In genomic region chrX:72245461-72246089, GRCh38 we compare ENCODE assay signal across 8 cellular contexts. TPM values are rescaled to one million over a fixed set of nuclear protein-coding genes. Genes with fewer than 3 reads are reported as not detected.
DNase-seq lines count a peak whose midpoint lies in the region; ATAC-seq, FAIRE-seq and TF ChIP-seq lines count a peak whose summit lies in the region.

No MANE protein-coding gene starts in this region.

- POLR2A ChIA-PET in CD8-positive, alpha-beta memory T cell (lab: Charles Lee) = interaction anchor here (1.0 kb wide), 1 partner anchor 32 kb away, joined by 3 read pairs; the partner anchor contains the start of gene RPS4X
- POLR2A ChIA-PET in activated CD8-positive, alpha-beta T cell treated with anti-CD3 and anti-CD28 coated beads for 36 hours (lab: Charles Lee) = interaction anchor here (3.1 kb wide), 1 partner anchor 31 kb away, joined by 10 read pairs; the partner anchor contains the start of gene RPS4X
- POLR2A ChIA-PET in endothelial cell of umbilical vein (lab: Charles Lee) = interaction anchor here (1.6 kb wide), 1 partner anchor 31 kb away, joined by 9 read pairs; the partner anchor contains the start of gene RPS4X
- POLR2A ChIA-PET in naive thymus-derived CD4-positive, alpha-beta T cell (lab: Charles Lee) = no interaction called here

- no peaks in the 10 kb centered on the region for H3K9me3 Mint-ChIP-seq in CD8-positive, alpha-beta memory T cell
- no peaks in the 10 kb centered on the region for H3K9me3 Mint-ChIP-seq in activated CD8-positive, alpha-beta T cell treated with anti-CD3 and anti-CD28 coated beads for 36 hours
- H3K9me3 Mint-ChIP-seq in naive thymus-derived CD4-positive, alpha-beta T cell = peaks cover 0 to 1% (median 0%) of the 10 kb centered on the region in 11 donors

- TF ChIP-seq CTCF in activated CD8-positive, alpha-beta T cell treated with anti-CD3 and anti-CD28 coated beads for 36 hours (IDR thresholded peaks at IDR 0.05) = peak; percentile 68
- TF ChIP-seq CTCF in endothelial cell of umbilical vein (IDR thresholded peaks at IDR 0.05; ENCODE audit: extremely low read depth in 1 of 2, insufficient read depth in 1 of 2, low read depth in 1 of 2, low read length in 2 of 2) (peak; percentile 60 to 73), uterus (IDR thresholded peaks at IDR 0.05) (peak; percentile 16 to 46 (median 38))

- H3K27me3 Mint-ChIP-seq in CD8-positive, alpha-beta memory T cell = no peaks in the 10 kb centered on the region
- H3K27me3 Mint-ChIP-seq in activated CD8-positive, alpha-beta T cell treated with anti-CD3 and anti-CD28 coated beads for 36 hours = no peaks in the 10 kb centered on the region
- H3K27me3 Mint-ChIP-seq in naive thymus-derived CD4-positive, alpha-beta T cell = no peaks in the 10 kb centered on the region

- H3K36me3 Mint-ChIP-seq in CD8-positive, alpha-beta memory T cell = no peaks in the 10 kb centered on the region
- no peaks in the 10 kb centered on the region for H3K36me3 Mint-ChIP-seq in activated CD8-positive, alpha-beta T cell treated with anti-CD3 and anti-CD28 coated beads for 36 hours (ENCODE audit: low read depth)
- no peaks in the 10 kb centered on the region for H3K36me3 Mint-ChIP-seq in naive thymus-derived CD4-positive, alpha-beta T cell

- H3K4me1 Mint-ChIP-seq in CD8-positive, alpha-beta memory T cell = no peaks in the 10 kb centered on the region
- no peaks in the 10 kb centered on the region for H3K4me1 Mint-ChIP-seq in activated CD8-positive, alpha-beta T cell treated with anti-CD3 and anti-CD28 coated beads for 36 hours (ENCODE audit: low read depth)
- peaks cover 0 to 2% (median 0%) of the 10 kb centered on the region in 7 donors for H3K4me1 Mint-ChIP-seq in naive thymus-derived CD4-positive, alpha-beta T cell

- H3K79me2 ChIP-seq in endothelial cell of umbilical vein (ENCODE audit: control insufficient read depth, insufficient read depth, low read length) = no peaks in the 10 kb centered on the region

- no peaks in the 10 kb centered on the region for H3K9me3 ChIP-seq in CD8-positive, alpha-beta memory T cell (ENCODE audit: low read length)
- H3K9me3 ChIP-seq in endothelial cell of umbilical vein (replicated peaks; ENCODE audit: control insufficient read depth, insufficient read depth, low read length) (no peaks in the 10 kb centered on the region), uterus (no peaks in the 10 kb centered on the region)
- no peaks in the 10 kb centered on the region for H3K9me3 ChIP-seq in naive thymus-derived CD4-positive, alpha-beta T cell (ENCODE audit: control insufficient read depth in 2 of 3, low read length in 3 of 3)

- no peak overlapping the region for H3K4me3 ChIP-seq in CD8-positive, alpha-beta memory T cell (ENCODE audit: low read length)
- H3K4me3 ChIP-seq in endothelial cell of umbilical vein (replicated peaks in 1 of 3; ENCODE audit: insufficient read depth in 1 of 3, low read depth in 1 of 3, low read length in 3 of 3) (no peak overlapping the region), uterus (no peak overlapping the region)
- H3K4me3 ChIP-seq in naive thymus-derived CD4-positive, alpha-beta T cell (ENCODE audit: low read length) = no peak overlapping the region

- H3K9me1 ChIP-seq in endothelial cell of umbilical vein (replicated peaks; ENCODE audit: control insufficient read depth, extremely low read depth, insufficient read depth, low read length) = no peaks in the 10 kb centered on the region

- TF ChIP-seq POLR2A in endothelial cell of umbilical vein (IDR thresholded peaks at IDR 0.05; ENCODE audit: low read depth, low read length) = no peak
- no peak for TF ChIP-seq POLR2A in uterus (IDR thresholded peaks at IDR 0.05)

- no peaks in the 10 kb centered on the region for H3K4me1 ChIP-seq in CD8-positive, alpha-beta memory T cell (ENCODE audit: insufficient read depth, low read length)
- peaks cover 16% of the 10 kb centered on the region for H3K4me1 ChIP-seq in endothelial cell of umbilical vein (ENCODE audit: control insufficient read depth, extremely low read depth, insufficient read depth, low read length)
- H3K4me1 ChIP-seq in naive thymus-derived CD4-positive, alpha-beta T cell (ENCODE audit: control insufficient read depth in 2 of 2, insufficient read depth in 2 of 2, low read length in 2 of 2) = no peaks in the 10 kb centered on the region
- no peaks in the 10 kb centered on the region for H3K4me1 ChIP-seq in uterus

- dilution Hi-C loops in endothelial cell of umbilical vein (cut with MboI; ENCODE audit: extremely low pct_ligation_motif_present, low sequenced_read_pairs) = no loop called here

- DNase-seq in CD8-positive, alpha-beta memory T cell = peak in 3 of 5 donors; percentile 11 to 54 (median 16)
- DNase-seq in NCI-H2227 (lab: John Stamatoyannopoulos, UW; ENCODE audit: unreplicated experiment) = peak; percentile 85
- peak; percentile 50 for DNase-seq in activated CD8-positive, alpha-beta T cell treated with anti-CD3 and anti-CD28 coated beads for 36 hours
- DNase-seq in endothelial cell of umbilical vein (ENCODE audit: low read depth, low spot score) = peak; percentile 48
- peak in 6 of 9 donors; percentile 5 to 42 (median 18) for DNase-seq in naive thymus-derived CD4-positive, alpha-beta T cell
- DNase-seq in uterus = no peak
- no peak for DNase-seq in mesenteric fat pad (ENCODE audit: low spot score)

- intact Hi-C loops in activated CD8-positive, alpha-beta T cell treated with anti-CD3 and anti-CD28 coated beads for 36 hours (cut with micrococcal nuclease) = no loop called here
- intact Hi-C loops in endothelial cell of umbilical vein (cut with micrococcal nuclease) (loop anchor here (1.0 to 10.0 kb wide), 3 partner anchors 31 to 301 kb away; partner anchors contain the start of gene RPS4X), uterus (cut with DNase I; ENCODE audit: low total_unique reads) (no loop called here)
- intact Hi-C loops in naive thymus-derived CD4-positive, alpha-beta T cell (cut with micrococcal nuclease) = loop anchor here (1.0 to 10.0 kb wide), 3 partner anchors 32 to 1889 kb away; partner anchors contain the start of gene RPS4X (in 1 of the 2)

- H3K9ac ChIP-seq in endothelial cell of umbilical vein (replicated peaks; ENCODE audit: extremely low read depth, insufficient read depth, low read length) = no peak overlapping the region

- no peaks in the 10 kb centered on the region for H4K20me1 ChIP-seq in endothelial cell of umbilical vein (replicated peaks; ENCODE audit: control insufficient read depth, extremely low read depth, insufficient read depth, low read length)

- CTCF ChIA-PET in CD8-positive, alpha-beta memory T cell (lab: Charles Lee) = interaction anchor here (0.7 to 1.6 kb wide), 5 partner anchors 12 to 247 kb away, joined by 3 to 6 read pairs (median 4); partner anchors contain the start of gene RPS4X
- CTCF ChIA-PET in activated CD8-positive, alpha-beta T cell treated with anti-CD3 and anti-CD28 coated beads for 36 hours (lab: Charles Lee) = interaction anchor here (0.8 to 1.8 kb wide), 14 partner anchors 9 to 274 kb away, joined by 3 to 10 read pairs (median 4); partner anchors contain the start of gene RPS4X
- CTCF ChIA-PET in endothelial cell of umbilical vein (lab: Charles Lee) = interaction anchor here (0.8 to 4.0 kb wide), 12 partner anchors 9 to 469 kb away, joined by 3 to 41 read pairs (median 5); partner anchors contain the start of genes PHKA1 and RPS4X
- CTCF ChIA-PET in naive thymus-derived CD4-positive, alpha-beta T cell (lab: Charles Lee) = no interaction called here

- peak; percentile 93 for FAIRE-seq in endothelial cell of umbilical vein (lab: Jason Lieb, UNC)

- no peak overlapping the region for H3K27ac Mint-ChIP-seq in CD8-positive, alpha-beta memory T cell
- H3K27ac Mint-ChIP-seq in activated CD8-positive, alpha-beta T cell treated with anti-CD3 and anti-CD28 coated beads for 36 hours = no peak overlapping the region
- no peak overlapping the region for H3K27ac Mint-ChIP-seq in naive thymus-derived CD4-positive, alpha-beta T cell

- H3K4me3 Mint-ChIP-seq in CD8-positive, alpha-beta memory T cell = no peak overlapping the region
- no peak overlapping the region for H3K4me3 Mint-ChIP-seq in activated CD8-positive, alpha-beta T cell treated with anti-CD3 and anti-CD28 coated beads for 36 hours
- no peak overlapping the region for H3K4me3 Mint-ChIP-seq in naive thymus-derived CD4-positive, alpha-beta T cell

- H3K27me3 ChIP-seq in CD8-positive, alpha-beta memory T cell (ENCODE audit: insufficient read depth, low read length, poor library complexity, severe bottlenecking) = no peaks in the 10 kb centered on the region
- no peaks in the 10 kb centered on the region for H3K27me3 ChIP-seq in endothelial cell of umbilical vein (ENCODE audit: control insufficient read depth in 2 of 2, insufficient read depth in 2 of 2, low read length in 2 of 2)
- H3K27me3 ChIP-seq in naive thymus-derived CD4-positive, alpha-beta T cell (ENCODE audit: control insufficient read depth in 2 of 2, insufficient read depth in 2 of 2, low read length in 2 of 2) = no peaks in the 10 kb centered on the region
- H3K27me3 ChIP-seq in uterus = no peaks in the 10 kb centered on the region

- H3K27ac ChIP-seq in CD8-positive, alpha-beta memory T cell (ENCODE audit: low read depth, low read length) = no peak overlapping the region
- H3K27ac ChIP-seq in endothelial cell of umbilical vein (ENCODE audit: insufficient read depth, low read depth, low read length) (no peak overlapping the region), uterus (no peak overlapping the region)
- no peak overlapping the region for H3K27ac ChIP-seq in naive thymus-derived CD4-positive, alpha-beta T cell (ENCODE audit: low read depth, low read length)

- H3K4me2 ChIP-seq in endothelial cell of umbilical vein (ENCODE audit: insufficient read depth, low read length) = no peak overlapping the region

- BruUV-seq in endothelial cell of umbilical vein (replicated peaks; lab: Mats Ljungman, UMichigan) = no TSS peak

- no peaks in the 10 kb centered on the region for H3K36me3 ChIP-seq in CD8-positive, alpha-beta memory T cell (ENCODE audit: insufficient read depth, low read length)
- no peaks in the 10 kb centered on the region for H3K36me3 ChIP-seq in endothelial cell of umbilical vein (ENCODE audit: control insufficient read depth in 2 of 2, extremely low read depth in 1 of 2, insufficient read depth in 2 of 2, low read length in 2 of 2)
- H3K36me3 ChIP-seq in naive thymus-derived CD4-positive, alpha-beta T cell (ENCODE audit: control insufficient read depth in 2 of 3, insufficient read depth in 3 of 3, low read length in 3 of 3) = no peaks in the 10 kb centered on the region
- no peaks in the 10 kb centered on the region for H3K36me3 ChIP-seq in uterus

- H2AFZ ChIP-seq in endothelial cell of umbilical vein (ENCODE audit: low read depth, low read length) = no peak overlapping the region

- peak; percentile 73 for ATAC-seq in GM21576 (IDR thresholded peaks at IDR 0.05; ENCODE audit: unreplicated experiment)
- peak; percentile 55 for ATAC-seq in activated CD8-positive, alpha-beta T cell treated with anti-CD3 and anti-CD28 coated beads for 36 hours
- ATAC-seq in naive thymus-derived CD4-positive, alpha-beta T cell = no peak

RNA-seq across cellular contexts. Expression of gene ERCC6L, which starts 6.7 kb away (rescaled TPM):
- total RNA-seq in CD8-positive, alpha-beta memory T cell = 10 to 100 TPM in 1 of 2 experiments, 1 to 10 TPM in 1; 9.7 to 10.2 TPM
- 0.43 TPM for polyA plus RNA-seq in CD8-positive, alpha-beta memory T cell
- total RNA-seq in activated CD8-positive, alpha-beta T cell treated with anti-CD3 and anti-CD28 coated beads for 36 hours = 10 to 100 TPM; 10.3 to 11.3 TPM
- 6.7 and 7.5 TPM in 2 replicates for total RNA-seq in endothelial cell of umbilical vein
- 0.62 and 0.92 TPM in 2 replicates for polyA plus RNA-seq in endothelial cell of umbilical vein
- 1.7 and 2.1 TPM in 2 replicates for polyA plus RNA-seq in endothelial cell of umbilical vein (2011; cell fraction: cytosol; rRNA removed)
- 1.4 and 2.3 TPM in 2 replicates for polyA plus RNA-seq in endothelial cell of umbilical vein (2011; cell fraction: nucleus; rRNA removed)
- 2.2 and 6.6 TPM in 2 replicates for polyA plus RNA-seq in endothelial cell of umbilical vein (2012)
- 1.7 and 2.2 TPM in 2 replicates for polyA minus RNA-seq in endothelial cell of umbilical vein
- 3.4 TPM for polyA minus RNA-seq in endothelial cell of umbilical vein (2011; cell fraction: cytosol; rRNA and poly(A)+ RNA removed)
- polyA minus RNA-seq in endothelial cell of umbilical vein (2011; cell fraction: nucleus; rRNA and poly(A)+ RNA removed) = 1.8 and 1.9 TPM in 2 replicates
- 1 to 10 TPM in 1 of 5 experiments, under 1 TPM in 4; 0.11 to 6.6 (median 0.16) TPM for total RNA-seq in naive thymus-derived CD4-positive, alpha-beta T cell
- polyA plus RNA-seq in naive thymus-derived CD4-positive, alpha-beta T cell = under 1 TPM; 0.49 to 0.58 TPM
- total RNA-seq in uterus = 1 to 10 TPM in 1 of 4 donors, under 1 TPM in 3; 0.26 to 3.5 (median 0.41) TPM
- total RNA-seq in mesenteric fat pad = not detected

RNA-seq across cellular contexts. Expression of gene RPS4X, which starts 31.5 kb away (rescaled TPM):
- 1,000 to 10,000 TPM; 1,253 to 1,306 TPM for total RNA-seq in CD8-positive, alpha-beta memory T cell
- polyA plus RNA-seq in CD8-positive, alpha-beta memory T cell = 798 TPM
- total RNA-seq in activated CD8-positive, alpha-beta T cell treated with anti-CD3 and anti-CD28 coated beads for 36 hours = 1,000 to 10,000 TPM; 1,299 to 1,356 TPM
- 676 and 716 TPM in 2 replicates for total RNA-seq in endothelial cell of umbilical vein
- 890 and 1,035 TPM in 2 replicates for polyA plus RNA-seq in endothelial cell of umbilical vein
- polyA plus RNA-seq in endothelial cell of umbilical vein (2011; cell fraction: cytosol; rRNA removed) = 1,247 and 1,440 TPM in 2 replicates
- polyA plus RNA-seq in endothelial cell of umbilical vein (2011; cell fraction: nucleus; rRNA removed) = 378 and 499 TPM in 2 replicates
- 1,219 and 1,380 TPM in 2 replicates for polyA plus RNA-seq in endothelial cell of umbilical vein (2012)
- 511 and 618 TPM in 2 replicates for polyA minus RNA-seq in endothelial cell of umbilical vein
- polyA minus RNA-seq in endothelial cell of umbilical vein (2011; cell fraction: cytosol; rRNA and poly(A)+ RNA removed) = 697 TPM
- polyA minus RNA-seq in endothelial cell of umbilical vein (2011; cell fraction: nucleus; rRNA and poly(A)+ RNA removed) = 77.3 and 107 TPM in 2 replicates
- 1,000 to 10,000 TPM in 4 of 5 experiments, 100 to 1,000 TPM in 1; 939 to 1,615 (median 1,588) TPM for total RNA-seq in naive thymus-derived CD4-positive, alpha-beta T cell
- 1,000 to 10,000 TPM in 1 of 2 donors, 100 to 1,000 TPM in 1; 971 to 1,125 TPM for polyA plus RNA-seq in naive thymus-derived CD4-positive, alpha-beta T cell
- total RNA-seq in uterus = 1,000 to 10,000 TPM; 1,378 to 1,765 (median 1,533) TPM
- 674 TPM for total RNA-seq in mesenteric fat pad

Comparison
In these comparisons a context has a peak if more than half of its experiments do, and no peak if none do; other contexts are left out.
1. DNase-seq: peak in CD8-positive, alpha-beta memory T cell (3 of 5), NCI-H2227 (single experiment), activated CD8-positive, alpha-beta T cell treated with anti-CD3 and anti-CD28 coated beads for 36 hours (single experiment), endothelial cell of umbilical vein (single experiment) and naive thymus-derived CD4-positive, alpha-beta T cell (6 of 9); none in uterus (0 of 2) and mesenteric fat pad (single experiment).
2. intact Hi-C loops: an anchor here in endothelial cell of umbilical vein (1.0 to 10.0 kb wide) and naive thymus-derived CD4-positive, alpha-beta T cell (1.0 to 10.0 kb wide); none called in activated CD8-positive, alpha-beta T cell treated with anti-CD3 and anti-CD28 coated beads for 36 hours and uterus.
3. Peak in every context shown above with its lines, with median percentiles within 50 percentile points of each other: CTCF ChIP-seq.